Comparison of ENCODE assay signal across 24 cellular contexts in genomic region chr19:8616861-8617260, GRCh38. TPM values are rescaled to one million over a fixed set of nuclear protein-coding genes. Genes with fewer than 3 reads are reported as not detected.
DNase-seq lines count a peak whose midpoint lies in the region; ATAC-seq, FAIRE-seq and TF ChIP-seq lines count a peak whose summit lies in the region.
"Had no signal": no experiment of that assay in that cellular context is flagged by ENCODE, and none has a peak within 500 bp of the region (broad histone marks: within the 10 kb centered on the region; RNA-seq: fewer than 3 reads in every experiment).

No MANE protein-coding gene starts in this region.

- no peak for TF ChIP-seq CTCF in HepG2 (CRISPR knock-in tag; IDR thresholded peaks at IDR 0.05)
- TF ChIP-seq CTCF in right lobe of liver (IDR thresholded peaks at IDR 0.05) = no peak
- no peak for TF ChIP-seq CTCF in H1 (IDR thresholded peaks at IDR 0.05; ENCODE audit: control extremely low read depth in 1 of 3, insufficient read depth in 1 of 3, low read depth in 1 of 3, low read length in 3 of 3)
- TF ChIP-seq CTCF in gastrocnemius medialis (IDR thresholded peaks at IDR 0.05 in 4 of 5, conservative IDR thresholded peaks at IDR 0.05 in 1 of 5) = no peak

- H3K4me3 ChIP-seq in HepG2 (replicated peaks in 1 of 3; ENCODE audit: insufficient read depth in 1 of 3, low read depth in 2 of 3, low read length in 3 of 3) (no peak overlapping the region), right lobe of liver (no peak overlapping the region), NT2/D1 (ENCODE audit: insufficient read length, low read depth) (no peak overlapping the region), H1 (ENCODE audit: extremely low read depth in 1 of 4, insufficient read depth in 2 of 4, low read depth in 3 of 4, low read length in 4 of 4) (no peak overlapping the region), gastrocnemius medialis (no peak overlapping the region)

- peaks cover 22% of the 10 kb centered on the region for H3K4me1 ChIP-seq in HepG2 (ENCODE audit: insufficient read depth, low read length)
- H3K4me1 ChIP-seq in right lobe of liver = peaks cover 0 to 10% (median 0%) of the 10 kb centered on the region in 4 donors
- H3K4me1 ChIP-seq in NT2/D1 (ENCODE audit: insufficient read depth, insufficient read length) = peaks cover 7% of the 10 kb centered on the region
- peaks cover 0 to 3% (median 2%) of the 10 kb centered on the region in 4 experiments; a peak in 5 of 7 replicates for H3K4me1 ChIP-seq in H1 (replicated peaks in 1 of 4; ENCODE audit: control insufficient read depth in 3 of 4, insufficient read depth in 4 of 4, low read length in 3 of 4)
- H3K4me1 ChIP-seq in gastrocnemius medialis = no peaks in the 10 kb centered on the region

- H3K79me1 ChIP-seq in H1 (ENCODE audit: low read depth, low read length) = no peaks in the 10 kb centered on the region

- H3K23ac ChIP-seq in H1 (ENCODE audit: insufficient read length) = no peak overlapping the region

- H3K79me2 ChIP-seq in HepG2 (ENCODE audit: insufficient read depth, low read length) = no peaks in the 10 kb centered on the region
- H3K79me2 ChIP-seq in H1 (ENCODE audit: control insufficient read depth in 1 of 2, insufficient read depth in 2 of 2, low read length in 2 of 2) = no peaks in the 10 kb centered on the region

- H2AFZ ChIP-seq in HepG2 (ENCODE audit: low read length) (no peak overlapping the region), H1 (ENCODE audit: low read length) (no peak overlapping the region)

- H3K9me3 ChIP-seq in HepG2 (ENCODE audit: low read length) = no peaks in the 10 kb centered on the region
- no peaks in the 10 kb centered on the region for H3K9me3 ChIP-seq in right lobe of liver
- H3K9me3 ChIP-seq in NT2/D1 (ENCODE audit: insufficient read depth, low read length) = no peaks in the 10 kb centered on the region
- H3K9me3 ChIP-seq in H1 (ENCODE audit: insufficient read depth in 2 of 2, low read depth in 1 of 2, low read length in 1 of 2) = no peaks in the 10 kb centered on the region
- no peaks in the 10 kb centered on the region for H3K9me3 ChIP-seq in gastrocnemius medialis

- TF ChIP-seq EP300 in HepG2 (IDR thresholded peaks at IDR 0.05; ENCODE audit: low read depth in 2 of 2, low read length in 2 of 2) (no peak), HepG2 (CRISPR knock-in tag; IDR thresholded peaks at IDR 0.05; ENCODE audit: borderline replicate concordance) (no peak), H1 (IDR thresholded peaks at IDR 0.05; ENCODE audit: borderline replicate concordance in 1 of 2, low read depth in 2 of 2, low read length in 2 of 2) (no peak)

- FAIRE-seq in HepG2 (lab: Jason Lieb, UNC) (no peak), H1 (lab: Jason Lieb, UNC) (no peak)
- FAIRE-seq: A204.1, GM12891, GM18507 had no signal

- intact Hi-C loops in HepG2 (cut with micrococcal nuclease; ENCODE audit: unreplicated experiment) (no loop called here), right lobe of liver (cut with DNase I) (no loop called here), gastrocnemius medialis (cut with DNase I; ENCODE audit: low total_unique reads) (no loop called here)

- no peak for ATAC-seq in HepG2
- ATAC-seq in right lobe of liver = no peak
- ATAC-seq in gastrocnemius medialis = no peak

- H4K20me1 ChIP-seq in HepG2 (ENCODE audit: insufficient read depth, low read length) = no peaks in the 10 kb centered on the region
- H4K20me1 ChIP-seq in H1 (replicated peaks in 1 of 2; ENCODE audit: control insufficient read depth in 1 of 2, insufficient read depth in 2 of 2, low read length in 2 of 2) = no peaks in the 10 kb centered on the region

- no peak for DNase-seq in HepG2 (ENCODE audit: low spot score)
- no peak for DNase-seq in right lobe of liver
- no peak for DNase-seq in NT2/D1 (ENCODE audit: low read depth, low spot score)
- DNase-seq in H1 (ENCODE audit: low read depth in 1 of 2, low spot score in 2 of 2) = no peak
- DNase-seq in gastrocnemius medialis = no peak
- no peak for DNase-seq in islet precursor cell
- no peak for DNase-seq in stimulated activated CD4-positive, alpha-beta T cell treated with anti-CD3 and anti-CD28 coated beads, Interleukin-4, amount 100 ng/mL, for 4 hours
- DNase-seq: ACHN; C1 segment of cervical spinal cord; Calu3; CD4-positive, alpha-beta memory T cell; COR-L47; DMS53; DMS79 treated with DMSO at 0.1 percent for 48 hours; GF-D8; GOT3; H9 had no signal

- 46% methylated on average over 6 of the region's 6 CpGs for WGBS in HepG2 (ENCODE audit: low lambda C conversion rate)
- 84% methylated on average over 6 of the region's 6 CpGs for WGBS in right lobe of liver (ENCODE audit: insufficient coverage, low coverage, low lambda C conversion rate, missing lambda C conversion rate)
- 89% methylated on average over 6 of the region's 6 CpGs; no CpG with 5 or more reads in 1 of the 2 experiments for WGBS in H1 (ENCODE audit: extremely low coverage in 1 of 2, insufficient coverage in 1 of 2, insufficient read length in 1 of 2, insufficient replicate concordance in 2 of 2, low coverage in 1 of 2, low lambda C conversion rate in 2 of 2, missing lambda C conversion rate in 1 of 2), 2 experiments

- H3K36me3 ChIP-seq in HepG2 (replicated peaks in 1 of 2; ENCODE audit: control insufficient read depth in 1 of 2, insufficient read depth in 2 of 2, low read length in 2 of 2) = no peaks in the 10 kb centered on the region
- H3K36me3 ChIP-seq in right lobe of liver = no peaks in the 10 kb centered on the region
- no peaks in the 10 kb centered on the region for H3K36me3 ChIP-seq in NT2/D1 (ENCODE audit: insufficient read depth, insufficient read length, low read length)
- no peaks in the 10 kb centered on the region for H3K36me3 ChIP-seq in H1 (ENCODE audit: control insufficient read depth in 2 of 4, insufficient read depth in 4 of 4, low read length in 3 of 4)
- H3K36me3 ChIP-seq in gastrocnemius medialis = no peaks in the 10 kb centered on the region

- no peak overlapping the region for H4K91ac ChIP-seq in H1 (replicated peaks; ENCODE audit: insufficient read length, low read length)

- H3K18ac ChIP-seq in H1 (ENCODE audit: extremely low read depth, low read length) = no peak overlapping the region

- H3K9ac ChIP-seq in HepG2 (ENCODE audit: insufficient read depth, low read depth, low read length) (no peak overlapping the region), NT2/D1 (ENCODE audit: insufficient read length, low read depth) (peak overlapping the region; percentile 10), H1 (replicated peaks in 1 of 4; ENCODE audit: extremely low read depth in 1 of 4, low read depth in 3 of 4, low read length in 3 of 4) (no peak overlapping the region)

- TF ChIP-seq POLR2A in HepG2 (IDR thresholded peaks at IDR 0.05; ENCODE audit: insufficient read depth in 1 of 2, low read depth in 2 of 2, low read length in 2 of 2) = no peak
- no peak for TF ChIP-seq POLR2A in right lobe of liver (IDR thresholded peaks at IDR 0.05)
- TF ChIP-seq POLR2A in H1 (IDR thresholded peaks at IDR 0.05; ENCODE audit: control extremely low read depth in 1 of 2, low read depth in 2 of 2, low read length in 2 of 2) = no peak
- TF ChIP-seq POLR2A in gastrocnemius medialis (IDR thresholded peaks at IDR 0.05) = no peak

- H2AK5ac ChIP-seq in H1 (ENCODE audit: low read depth, low read length) = no peak overlapping the region

- in situ Hi-C loops in HepG2 (cut with HindIII; ENCODE audit: extremely low pct_ligation_motif_present, low pct_unique_long_range_greater_than_20kb) = no loop called here
- in situ Hi-C loops in gastrocnemius medialis (cut with MboI; ENCODE audit: low sequenced_read_pairs in 4 of 4) = no loop called here

- no peak overlapping the region; the same call in 1 of the 2 replicates for H3K4me2 ChIP-seq in HepG2 (ENCODE audit: low read depth, low read length)
- no peak overlapping the region for H3K4me2 ChIP-seq in H1 (ENCODE audit: insufficient read depth in 1 of 2, low read depth in 2 of 2, low read length in 2 of 2)

- H3K4ac ChIP-seq in H1 (replicated peaks; ENCODE audit: insufficient read length, low read depth, low read length) = no peak overlapping the region

- 0 out of 2 replicates have a peak overlapping the region, but pooled peaks have one; percentile 29 for H2BK15ac ChIP-seq in H1 (ENCODE audit: low read length)

- H2BK120ac ChIP-seq in H1 (replicated peaks; ENCODE audit: low read depth, low read length) = no peak overlapping the region

- no peak overlapping the region for H2BK20ac ChIP-seq in H1 (ENCODE audit: low read length)

- H2BK5ac ChIP-seq in H1 (ENCODE audit: low read depth, low read length) = no peak overlapping the region

- H4K5ac ChIP-seq in H1 (ENCODE audit: insufficient read length, low read depth, low read length) = no peak overlapping the region

- H2BK12ac ChIP-seq in H1 (ENCODE audit: low read depth, low read length) = no peak overlapping the region

- no peak overlapping the region for H4K8ac ChIP-seq in H1 (ENCODE audit: extremely low read depth, insufficient read depth, low read length)

- BruUV-seq in HepG2 (replicated peaks; lab: Mats Ljungman, UMichigan) = no TSS peak

- TF ChIP-seq RAD21 in HepG2 (CRISPR knock-in tag; IDR thresholded peaks at IDR 0.05) (no peak), H1 (IDR thresholded peaks at IDR 0.05 in 1 of 2, conservative IDR thresholded peaks at IDR 0.05 in 1 of 2; ENCODE audit: low read depth in 2 of 2, low read length in 2 of 2) (no peak)

- H3K27me3 ChIP-seq in HepG2 (ENCODE audit: control insufficient read depth in 1 of 2, insufficient read depth in 2 of 2, low read length in 2 of 2) (no peaks in the 10 kb centered on the region), right lobe of liver (no peaks in the 10 kb centered on the region), NT2/D1 (ENCODE audit: insufficient read depth, insufficient read length) (peaks cover 3% of the 10 kb centered on the region), H1 (replicated peaks in 1 of 4; ENCODE audit: control insufficient read depth in 3 of 4, extremely low read depth in 1 of 4, insufficient read depth in 3 of 4, low read length in 3 of 4) (no peaks in the 10 kb centered on the region), gastrocnemius medialis (no peaks in the 10 kb centered on the region)

- H3K27ac ChIP-seq in HepG2 (ENCODE audit: extremely low read length, insufficient read depth, low read length) (no peak overlapping the region), right lobe of liver (no peak overlapping the region), H1 (ENCODE audit: low read depth, low read length) (no peak overlapping the region), gastrocnemius medialis (no peak overlapping the region)
- H3K27ac ChIP-seq: 22Rv1 had no signal

- no peaks in the 10 kb centered on the region; the same call in 1 of the 2 replicates for H3K23me2 ChIP-seq in H1 (ENCODE audit: low read depth, low read length)

- no peak overlapping the region for H3K56ac ChIP-seq in H1 (replicated peaks; ENCODE audit: insufficient read length, low read depth, low read length)

- POLR2A ChIA-PET in HepG2 (lab: Yijun Ruan, JAX) = interaction anchor here (1.2 kb wide), 2 partner anchors 14 to 25 kb away, joined by 3 to 5 read pairs; partner anchors contain the start of gene NFILZ
- POLR2A ChIA-PET in H1 (lab: Charles Lee; ENCODE audit: partially characterized antibody) = interaction anchor here (0.9 to 1.6 kb wide), 3 partner anchors 8 to 24 kb away, joined by 3 to 4 read pairs (median 3); no protein-coding TSS in a partner anchor

- no peak overlapping the region for H3K14ac ChIP-seq in H1 (ENCODE audit: insufficient read length)

- CTCF ChIA-PET in HepG2 (lab: Yijun Ruan, JAX; ENCODE audit: low intra/inter-chr PET ratio, low total read pairs) = interaction anchor here (4.3 kb wide), 1 partner anchor 25 kb away, joined by 45 read pairs; no protein-coding TSS in a partner anchor
- CTCF ChIA-PET in H1 (lab: Charles Lee; ENCODE audit: partially characterized antibody) = interaction anchor here (1.3 to 6.0 kb wide), 8 partner anchors 8 to 37 kb away, joined by 3 to 26 read pairs (median 6); no protein-coding TSS in a partner anchor

RNA-seq across cellular contexts. Expression of gene ADAMTS10, which starts 6.3 kb away (rescaled TPM):
- total RNA-seq in HepG2 (2016; rRNA removed; fragmentation: Illumina TruSeq; extraction: Trizol) (0.49 TPM in 1 of 2 replicates, not detected in the other), right lobe of liver (10 to 100 TPM in 3 of 6 experiments, 1 to 10 TPM in 3; 5.0 to 12.2 (median 9.3) TPM), gastrocnemius medialis (1 to 10 TPM; 2.2 to 7.7 (median 3.6) TPM)
- not detected in 2 replicates for total RNA-seq in HepG2 (2016; cell fraction: cytosol; rRNA removed; fragmentation: Illumina TruSeq; extraction: Trizol; ENCODE audit: low read depth)
- total RNA-seq in HepG2 (2016; cell fraction: insoluble cytoplasmic fraction; rRNA removed; fragmentation: Illumina TruSeq; extraction: Trizol) = 0.24 TPM in 1 of 2 replicates, not detected in the other
- total RNA-seq in HepG2 (2016; cell fraction: membrane; rRNA removed; fragmentation: Illumina TruSeq; extraction: Trizol) = not detected in 2 replicates
- total RNA-seq in HepG2 (2016; cell fraction: nucleus; rRNA removed; fragmentation: Illumina TruSeq; extraction: Trizol) = 1.2 TPM in 1 of 2 replicates, not detected in the other
- polyA plus RNA-seq in HepG2 (2011; rRNA removed) (1.7 and 3.0 TPM in 2 replicates), H1 (2011; rRNA removed) (6.9 and 16.1 TPM in 2 replicates)
- polyA plus RNA-seq in HepG2 (2011; cell fraction: cytosol; rRNA removed) = 0.46 and 0.68 TPM in 2 replicates
- 33.0 and 37.3 TPM in 2 replicates for polyA plus RNA-seq in HepG2 (2011; cell fraction: nucleus; rRNA removed)
- 2.1 and 3.0 TPM in 2 replicates for polyA plus RNA-seq in HepG2 (2012)
- polyA plus RNA-seq in HepG2 (2016; cell fraction: cytosol; fragmentation: Illumina TruSeq; extraction: Trizol; ENCODE audit: low read depth) = not detected in 2 replicates
- polyA plus RNA-seq in HepG2 (2016; cell fraction: insoluble cytoplasmic fraction; fragmentation: Illumina TruSeq; extraction: Trizol; ENCODE audit: low read depth) = not detected in 2 replicates
- not detected in 2 replicates for polyA plus RNA-seq in HepG2 (2016; cell fraction: membrane; fragmentation: Illumina TruSeq; extraction: Trizol; ENCODE audit: low read depth)
- 0.67 and 1.2 TPM in 2 replicates for polyA plus RNA-seq in HepG2 (2016; cell fraction: nucleus; fragmentation: Illumina TruSeq; extraction: Trizol; ENCODE audit: insufficient read depth, low read depth)
- polyA minus RNA-seq in HepG2 (2011; rRNA and poly(A)+ RNA removed; ENCODE audit: low replicate concordance) = 1.9 and 2.8 TPM in 2 replicates
- 0.79 TPM in 1 of 2 replicates, not detected in the other for polyA minus RNA-seq in HepG2 (2011; cell fraction: cytosol; rRNA and poly(A)+ RNA removed)
- polyA minus RNA-seq in HepG2 (2011; cell fraction: nucleus; rRNA and poly(A)+ RNA removed) = 7.1 and 8.1 TPM in 2 replicates
- total RNA-seq in H1 (2021; fragmentation: NEBNext Ultra II Directional; extraction: Animal tissue kit (Norgen Biotek cat#: 25700)) = 14.0 and 17.4 TPM in 2 replicates
- polyA plus RNA-seq in H1 (2011; cell fraction: cytosol; rRNA removed) = 14.8 TPM
- 78.6 TPM for polyA plus RNA-seq in H1 (2011; cell fraction: nucleus; rRNA removed)
- 8.6 to 15.2 TPM (median 12.4 TPM) in 4 replicates for polyA plus RNA-seq in H1 (2012, experiment 1 of 2)
- polyA plus RNA-seq in H1 (2012, experiment 2 of 2) = 3.7 TPM
- 13.2 TPM for polyA plus RNA-seq in H1 (2013, experiment 1 of 2)
- polyA plus RNA-seq in H1 (2013, experiment 2 of 2) = 11.6 TPM
- polyA minus RNA-seq in H1 (2011; rRNA and poly(A)+ RNA removed) = 9.3 and 10.6 TPM in 2 replicates
- 7.6 TPM for polyA minus RNA-seq in H1 (2011; cell fraction: cytosol; rRNA and poly(A)+ RNA removed)
- polyA minus RNA-seq in H1 (2011; cell fraction: nucleus; rRNA and poly(A)+ RNA removed) = 30.6 TPM
- total RNA-seq: Calu3 had no signal

RNA-seq across cellular contexts. Expression of gene NFILZ, which starts 13.6 kb away (rescaled TPM):
- not detected in 2 replicates for total RNA-seq in HepG2 (2016; rRNA removed; fragmentation: Illumina TruSeq; extraction: Trizol)
- total RNA-seq in HepG2 (2016; cell fraction: cytosol; rRNA removed; fragmentation: Illumina TruSeq; extraction: Trizol; ENCODE audit: low read depth) = not detected in 2 replicates
- total RNA-seq in HepG2 (2016; cell fraction: insoluble cytoplasmic fraction; rRNA removed; fragmentation: Illumina TruSeq; extraction: Trizol) = not detected in 2 replicates
- total RNA-seq in HepG2 (2016; cell fraction: membrane; rRNA removed; fragmentation: Illumina TruSeq; extraction: Trizol) = not detected in 2 replicates
- total RNA-seq in HepG2 (2016; cell fraction: nucleus; rRNA removed; fragmentation: Illumina TruSeq; extraction: Trizol) = not detected in 2 replicates
- not detected in 2 replicates for polyA plus RNA-seq in HepG2 (2011; rRNA removed)
- not detected in 2 replicates for polyA plus RNA-seq in HepG2 (2011; cell fraction: cytosol; rRNA removed)
- polyA plus RNA-seq in HepG2 (2011; cell fraction: nucleus; rRNA removed) = not detected in 2 replicates
- polyA plus RNA-seq in HepG2 (2012) = not detected in 2 replicates
- polyA plus RNA-seq in HepG2 (2016; cell fraction: cytosol; fragmentation: Illumina TruSeq; extraction: Trizol; ENCODE audit: low read depth) = not detected in 2 replicates
- polyA plus RNA-seq in HepG2 (2016; cell fraction: insoluble cytoplasmic fraction; fragmentation: Illumina TruSeq; extraction: Trizol; ENCODE audit: low read depth) = not detected in 2 replicates
- not detected in 2 replicates for polyA plus RNA-seq in HepG2 (2016; cell fraction: membrane; fragmentation: Illumina TruSeq; extraction: Trizol; ENCODE audit: low read depth)
- polyA plus RNA-seq in HepG2 (2016; cell fraction: nucleus; fragmentation: Illumina TruSeq; extraction: Trizol; ENCODE audit: insufficient read depth, low read depth) = not detected in 2 replicates
- polyA minus RNA-seq in HepG2 (2011; rRNA and poly(A)+ RNA removed; ENCODE audit: low replicate concordance) = not detected in 2 replicates
- not detected in 2 replicates for polyA minus RNA-seq in HepG2 (2011; cell fraction: cytosol; rRNA and poly(A)+ RNA removed)
- polyA minus RNA-seq in HepG2 (2011; cell fraction: nucleus; rRNA and poly(A)+ RNA removed) = not detected in 2 replicates
- not detected for total RNA-seq in right lobe of liver
- total RNA-seq in H1 (2021; fragmentation: NEBNext Ultra II Directional; extraction: Animal tissue kit (Norgen Biotek cat#: 25700)) = not detected in 2 replicates
- polyA plus RNA-seq in H1 (2011; rRNA removed) = not detected in 2 replicates
- polyA plus RNA-seq in H1 (2011; cell fraction: cytosol; rRNA removed) = not detected
- polyA plus RNA-seq in H1 (2011; cell fraction: nucleus; rRNA removed) = not detected
- polyA plus RNA-seq in H1 (2012, experiment 1 of 2) = not detected in 4 replicates
- not detected for polyA plus RNA-seq in H1 (2012, experiment 2 of 2)
- polyA plus RNA-seq in H1 (2013, experiment 1 of 2) = not detected
- polyA plus RNA-seq in H1 (2013, experiment 2 of 2) = not detected
- polyA minus RNA-seq in H1 (2011; rRNA and poly(A)+ RNA removed) = not detected in 2 replicates
- polyA minus RNA-seq in H1 (2011; cell fraction: cytosol; rRNA and poly(A)+ RNA removed) = not detected
- not detected for polyA minus RNA-seq in H1 (2011; cell fraction: nucleus; rRNA and poly(A)+ RNA removed)
- total RNA-seq in gastrocnemius medialis = not detected
- total RNA-seq: Calu3; CD4-positive, alpha-beta memory T cell; Daoy; G401; H9 had no signal
- polyA plus RNA-seq: BJ; CD4-positive, alpha-beta memory T cell had no signal

RNA-seq across cellular contexts. Expression of gene MYO1F, which starts 39.6 kb away (rescaled TPM):
- total RNA-seq in HepG2 (2016; rRNA removed; fragmentation: Illumina TruSeq; extraction: Trizol) = 0.09 and 0.13 TPM in 2 replicates
- 0.20 and 0.26 TPM in 2 replicates for total RNA-seq in HepG2 (2016; cell fraction: cytosol; rRNA removed; fragmentation: Illumina TruSeq; extraction: Trizol; ENCODE audit: low read depth)
- total RNA-seq in HepG2 (2016; cell fraction: insoluble cytoplasmic fraction; rRNA removed; fragmentation: Illumina TruSeq; extraction: Trizol) = 0.11 and 0.16 TPM in 2 replicates
- total RNA-seq in HepG2 (2016; cell fraction: membrane; rRNA removed; fragmentation: Illumina TruSeq; extraction: Trizol) = 0.21 and 0.80 TPM in 2 replicates
- total RNA-seq in HepG2 (2016; cell fraction: nucleus; rRNA removed; fragmentation: Illumina TruSeq; extraction: Trizol) = not detected in 2 replicates
- polyA plus RNA-seq in HepG2 (2011; rRNA removed) = 0.13 and 0.34 TPM in 2 replicates
- polyA plus RNA-seq in HepG2 (2011; cell fraction: cytosol; rRNA removed) = 0.13 and 0.30 TPM in 2 replicates
- 0.40 and 0.64 TPM in 2 replicates for polyA plus RNA-seq in HepG2 (2011; cell fraction: nucleus; rRNA removed)
- polyA plus RNA-seq in HepG2 (2012) = 0.42 and 1.5 TPM in 2 replicates
- 0.25 and 0.37 TPM in 2 replicates for polyA plus RNA-seq in HepG2 (2016; cell fraction: cytosol; fragmentation: Illumina TruSeq; extraction: Trizol; ENCODE audit: low read depth)
- polyA plus RNA-seq in HepG2 (2016; cell fraction: insoluble cytoplasmic fraction; fragmentation: Illumina TruSeq; extraction: Trizol; ENCODE audit: low read depth) = 0.16 TPM in 1 of 2 replicates, not detected in the other
- polyA plus RNA-seq in HepG2 (2016; cell fraction: membrane; fragmentation: Illumina TruSeq; extraction: Trizol; ENCODE audit: low read depth) = 0.32 and 0.36 TPM in 2 replicates
- 0.17 and 0.21 TPM in 2 replicates for polyA plus RNA-seq in HepG2 (2016; cell fraction: nucleus; fragmentation: Illumina TruSeq; extraction: Trizol; ENCODE audit: insufficient read depth, low read depth)
- 0.42 and 0.63 TPM in 2 replicates for polyA minus RNA-seq in HepG2 (2011; rRNA and poly(A)+ RNA removed; ENCODE audit: low replicate concordance)
- not detected in 2 replicates for polyA minus RNA-seq in HepG2 (2011; cell fraction: cytosol; rRNA and poly(A)+ RNA removed)
- not detected in 2 replicates for polyA minus RNA-seq in HepG2 (2011; cell fraction: nucleus; rRNA and poly(A)+ RNA removed)
- total RNA-seq in right lobe of liver = 10 to 100 TPM in 4 of 6 experiments, 1 to 10 TPM in 2; 7.9 to 21.5 (median 10.2) TPM
- 2.2 and 4.6 TPM in 2 replicates for total RNA-seq in H1 (2021; fragmentation: NEBNext Ultra II Directional; extraction: Animal tissue kit (Norgen Biotek cat#: 25700))
- 1.4 and 3.1 TPM in 2 replicates for polyA plus RNA-seq in H1 (2011; rRNA removed)
- polyA plus RNA-seq in H1 (2011; cell fraction: cytosol; rRNA removed) = 1.6 TPM
- polyA plus RNA-seq in H1 (2011; cell fraction: nucleus; rRNA removed) = 2.8 TPM
- 6.5 to 9.2 TPM (median 8.1 TPM) in 4 replicates for polyA plus RNA-seq in H1 (2012, experiment 1 of 2)
- polyA plus RNA-seq in H1 (2012, experiment 2 of 2) = 2.3 TPM
- polyA plus RNA-seq in H1 (2013, experiment 1 of 2) = 3.7 TPM
- polyA plus RNA-seq in H1 (2013, experiment 2 of 2) = 3.5 TPM
- polyA minus RNA-seq in H1 (2011; rRNA and poly(A)+ RNA removed) = 3.1 and 5.2 TPM in 2 replicates
- 2.1 TPM for polyA minus RNA-seq in H1 (2011; cell fraction: cytosol; rRNA and poly(A)+ RNA removed)
- polyA minus RNA-seq in H1 (2011; cell fraction: nucleus; rRNA and poly(A)+ RNA removed) = 3.9 TPM
- 1 to 10 TPM in 3 of 4 donors, under 1 TPM in 1; 0.24 to 4.0 (median 1.8) TPM for total RNA-seq in gastrocnemius medialis
- total RNA-seq: Calu3, Daoy, G401 had no signal
